ENCODE assay signal across 15 cellular contexts in genomic region chr11:75705541-75705940, GRCh38. TPM values are rescaled to one million over a fixed set of nuclear protein-coding genes. Genes with fewer than 3 reads are reported as not detected.
"Had no signal": no experiment of that assay in that cellular context is flagged by ENCODE, and none has a peak within 500 bp of the region (broad histone marks: within the 10 kb centered on the region; RNA-seq: fewer than 3 reads in every experiment).

No MANE protein-coding gene starts in this region.

- H3K27me3 ChIP-seq: ascending aorta, dorsolateral prefrontal cortex, left lung, ovary, suprapubic skin, transverse colon had no signal

- H3K4me3 ChIP-seq: left lung, ovary, prostate gland, suprapubic skin had no signal

- H3K27ac ChIP-seq: ascending aorta, dorsolateral prefrontal cortex, left lung, ovary, prostate gland, suprapubic skin, transverse colon had no signal

- FAIRE-seq: colon, urothelium cell line had no signal

- H3K36me3 ChIP-seq: ascending aorta, left lung, ovary, prostate gland, suprapubic skin, transverse colon had no signal

- H3K4me1 ChIP-seq: ascending aorta, prostate gland, suprapubic skin had no signal

- H3K9me3 ChIP-seq: ascending aorta, left lung, ovary, prostate gland, suprapubic skin, transverse colon had no signal

RNA-seq across cellular contexts. Expression of gene MOGAT2, which starts 12.1 kb away (rescaled TPM):
- total RNA-seq: activated CD8-positive, alpha-beta T cell treated with anti-CD3 and anti-CD28 coated beads, Interleukin-2, amount 10 ng/mL, durations not matched to agents 7 days and 5 days; activated naive CD4-positive, alpha-beta T cell treated with anti-CD3 and anti-CD28 coated beads, Interleukin-2, amount 50 U/mL, for 72 hours; ascending aorta; endothelial cell of umbilical vein; kidney epithelial cell; left lung; lung microvascular endothelial cell; natural killer cell treated with Interleukin-12 subunit alpha and Interleukin-12 subunit beta and Interleukin-15 and Interleukin-18, amount 100 ng/mL, for 72 hours had no signal

RNA-seq across cellular contexts. Expression of gene MAP6, which starts 36.7 kb away (rescaled TPM):
- total RNA-seq: activated CD8-positive, alpha-beta T cell treated with anti-CD3 and anti-CD28 coated beads, Interleukin-2, amount 10 ng/mL, durations not matched to agents 7 days and 5 days; endothelial cell of umbilical vein had no signal
